In the genomic region with DNA sequence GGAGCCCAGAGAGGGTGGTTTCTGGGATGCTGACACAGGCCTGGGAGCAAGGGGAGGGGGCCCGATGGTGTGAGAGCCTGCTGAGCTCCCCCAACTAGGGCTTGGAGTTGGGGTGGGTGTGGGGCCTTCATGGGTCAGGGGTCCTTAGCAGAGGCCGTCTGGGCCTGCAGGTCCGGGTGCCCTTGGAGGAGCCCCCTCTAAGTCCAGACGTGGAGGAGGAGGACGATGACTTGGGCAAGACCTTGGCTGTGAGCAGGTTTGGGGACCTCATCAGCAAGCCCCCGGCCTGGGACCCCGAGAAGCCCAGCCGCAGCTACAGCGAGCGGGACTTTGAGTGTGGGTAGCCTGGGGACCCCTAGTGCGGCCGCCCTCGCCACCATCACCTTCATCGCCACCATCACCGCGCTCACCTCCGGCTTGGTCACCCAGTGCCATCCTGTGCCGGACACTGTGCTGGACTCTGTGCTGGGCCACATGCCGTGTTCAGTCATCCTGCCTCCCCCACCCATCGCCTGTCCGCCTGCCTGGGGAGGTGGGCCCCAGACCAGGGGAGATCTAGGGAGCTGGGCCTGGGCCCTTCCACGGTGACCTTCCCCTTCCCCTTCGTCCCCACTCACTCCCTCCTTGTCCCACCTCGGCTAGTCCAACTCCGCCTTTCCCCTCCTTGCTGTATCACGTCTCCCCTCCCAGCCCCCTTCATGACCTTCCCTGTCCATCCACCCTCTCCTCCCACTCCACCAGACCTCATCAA, we compare ENCODE assay signal across 11 cellular contexts. TPM values are rescaled to one million over a fixed set of nuclear protein-coding genes. Genes with fewer than 3 reads are reported as not detected.
DNase-seq lines count a peak whose midpoint lies in the region; ATAC-seq and TF ChIP-seq lines count a peak whose summit lies in the region.
"Had no signal": no experiment of that assay in that cellular context is flagged by ENCODE, and none has a peak within 500 bp of the region (broad histone marks: within the 10 kb centered on the region; RNA-seq: fewer than 3 reads in every experiment).

No MANE protein-coding gene starts in this region.

- H3K36me3 Mint-ChIP-seq in HFFc6 (ENCODE audit: low read depth) (no peaks in the 10 kb centered on the region), brain (peaks cover 3% of the 10 kb centered on the region)

- TF ChIP-seq CTCF in HFFc6 (IDR thresholded peaks at IDR 0.05) (no peak), brain (conservative IDR thresholded peaks at IDR 0.05) (no peak)

- H3K27me3 Mint-ChIP-seq in HFFc6 (ENCODE audit: insufficient read depth) (peaks cover 14% of the 10 kb centered on the region), brain (peaks cover 12% of the 10 kb centered on the region)

- H3K27ac ChIP-seq in skin epidermis: peak overlapping the region in 7 of 21 experiments; percentile 18 to 79 (median 58)
- H3K27ac ChIP-seq: left lung had no signal

- H3K27me3 ChIP-seq in iPS-15b (ENCODE audit: control insufficient read depth, insufficient read depth, low read length): peaks cover 8% of the 10 kb centered on the region

- no peaks in the 10 kb centered on the region for H3K9me3 ChIP-seq in iPS-15b (ENCODE audit: control insufficient read depth, insufficient read depth, low read length)
- H3K9me3 ChIP-seq: left lung had no signal

- H3K4me1 ChIP-seq in iPS-15b (ENCODE audit: control insufficient read depth, insufficient read depth, low read length): peaks cover 3% of the 10 kb centered on the region

- H3K27ac Mint-ChIP-seq in HFFc6: no peak overlapping the region
- H3K27ac Mint-ChIP-seq in brain: peak overlapping the region in 2 of 5 experiments; percentile 62 to 79

- H3K4me3 ChIP-seq in iPS-15b (ENCODE audit: low read depth, low read length): peak overlapping the region; percentile 48
- peak overlapping the region; percentile 23 to 62 (median 44) for H3K4me3 ChIP-seq in skin epidermis

- peaks cover 2% of the 10 kb centered on the region for H3K36me3 ChIP-seq in iPS-15b (ENCODE audit: control insufficient read depth, insufficient read depth, low read length)
- H3K36me3 ChIP-seq: left lung had no signal

- ATAC-seq in GM21381 (IDR thresholded peaks at IDR 0.05; ENCODE audit: unreplicated experiment) (no peak), HG03457 (IDR thresholded peaks at IDR 0.05; ENCODE audit: unreplicated experiment) (no peak)

- H3K9ac ChIP-seq in iPS-15b (ENCODE audit: low read depth, low read length): peak overlapping the region; percentile 54

- DNase-seq in HFFc6: no peak
- DNase-seq in NCI-H82 (lab: John Stamatoyannopoulos, UW): no peak
- DNase-seq in NK-92 (lab: John Stamatoyannopoulos, UW; ENCODE audit: unreplicated experiment): no peak
- DNase-seq: cerebellar nuclear complex, NCI-H446 treated with DMSO at 0.1 percent for 48 hours had no signal

- no peaks in the 10 kb centered on the region for H3K9me3 Mint-ChIP-seq in HFFc6
- no peaks in the 10 kb centered on the region for H3K9me3 Mint-ChIP-seq in brain

- H3K4me3 Mint-ChIP-seq in HFFc6: peak overlapping the region; percentile 36; the same call in 1 of the 2 replicates
- peak overlapping the region; percentile 67 to 80 (median 79) for H3K4me3 Mint-ChIP-seq in brain

- H3K4me1 Mint-ChIP-seq in HFFc6 (ENCODE audit: low read depth) (peaks cover 6% of the 10 kb centered on the region), brain (peaks cover 24% of the 10 kb centered on the region)

RNA-seq across cellular contexts. Expression of gene SLC4A3, which starts 1.0 kb away (rescaled TPM):
- 10 to 100 TPM in 1 of 6 experiments, 1 to 10 TPM in 5; 3.7 to 13.5 (median 4.3) TPM for total RNA-seq in HFFc6 (2021; fragmentation: NEBNext Ultra II Directional; extraction: Animal tissue kit (Norgen Biotek cat#: 25700))
- polyA plus RNA-seq in brain (ENCODE audit: insufficient read depth, low read depth, low replicate concordance): 16.6 TPM

RNA-seq across cellular contexts. Expression of gene STK11IP, which starts 30.8 kb away (rescaled TPM):
- total RNA-seq in HFFc6 (2021; fragmentation: NEBNext Ultra II Directional; extraction: Animal tissue kit (Norgen Biotek cat#: 25700)): 10 to 100 TPM; 17.4 to 21.5 (median 18.9) TPM
- 14.9 TPM for polyA plus RNA-seq in brain (ENCODE audit: insufficient read depth, low read depth, low replicate concordance)

RNA-seq across cellular contexts. Expression of gene INHA, which starts 56.3 kb away (rescaled TPM):
- under 1 TPM in 5 of 6 experiments, not detected in 1; 0.14 to 0.45 (median 0.25) TPM for total RNA-seq in HFFc6 (2021; fragmentation: NEBNext Ultra II Directional; extraction: Animal tissue kit (Norgen Biotek cat#: 25700))
- polyA plus RNA-seq in brain (ENCODE audit: insufficient read depth, low read depth, low replicate concordance): 0.37 TPM

RNA-seq across cellular contexts. Expression of gene OBSL1, which starts 57.1 kb away (rescaled TPM):
- total RNA-seq in HFFc6 (2021; fragmentation: NEBNext Ultra II Directional; extraction: Animal tissue kit (Norgen Biotek cat#: 25700)): 10 to 100 TPM; 60.0 to 85.2 (median 65.8) TPM
- 91.4 TPM for polyA plus RNA-seq in brain (ENCODE audit: insufficient read depth, low read depth, low replicate concordance)
